ENCODE assay signal across 1 cellular context in genomic region chr14:21989090-21989489, GRCh38.
TF ChIP-seq lines count a peak whose summit lies in the region.

No MANE protein-coding gene starts in this region.

TF ChIP-seq in HepG2, 621 proteins besides CTCF, POLR2A, EP300 and RAD21 (continued from another document):
- TF ChIP-seq ZNF407 (CRISPR knock-in tag; IDR thresholded peaks at IDR 0.05; ENCODE audit: not compliant biosample characterization) (no peak), MAFF (IDR thresholded peaks at IDR 0.05; ENCODE audit: low read depth, low read length) (peak; percentile 73), KLF6 (CRISPR knock-in tag; IDR thresholded peaks at IDR 0.05) (no peak), ZFP41 (CRISPR knock-in tag; IDR thresholded peaks at IDR 0.05; ENCODE audit: borderline replicate concordance) (no peak), ATF7 (IDR thresholded peaks at IDR 0.05) (peak; percentile 11; the same call in 1 of the 2 replicates), ATF7 (CRISPR knock-in tag; IDR thresholded peaks at IDR 0.05) (no peak)
